19 cellular contexts compared by ENCODE assay signal in genomic region chr7:11650504-11650903, GRCh38.
"Had no signal": no experiment of that assay in that cellular context is flagged by ENCODE, and none has a peak within 500 bp of the region (broad histone marks: within the 10 kb centered on the region; RNA-seq: fewer than 3 reads in every experiment).

No MANE protein-coding gene starts in this region.

- H3K4me3 ChIP-seq: heart right ventricle, psoas muscle, right atrium auricular region, spleen, thoracic aorta, vagina had no signal

- H3K27ac ChIP-seq: heart right ventricle, psoas muscle, right atrium auricular region, spleen, thoracic aorta, vagina had no signal

- H3K4me3 Mint-ChIP-seq: activated naive CD8-positive, alpha-beta T cell; endodermal cell; natural killer cell treated with Interleukin-12 subunit alpha and Interleukin-12 subunit beta and Interleukin-15 and Interleukin-18, amount 100 ng/mL, for 72 hours; type B pancreatic cell had no signal

- H3K9me3 ChIP-seq: heart right ventricle, psoas muscle, right atrium auricular region, spleen, thoracic aorta, vagina had no signal

- H3K9me3 Mint-ChIP-seq: endodermal cell, type B pancreatic cell had no signal

- H3K27me3 Mint-ChIP-seq: activated naive CD8-positive, alpha-beta T cell; natural killer cell treated with Interleukin-12 subunit alpha and Interleukin-12 subunit beta and Interleukin-15 and Interleukin-18, amount 100 ng/mL, for 72 hours; type B pancreatic cell had no signal

- H3K4me1 ChIP-seq: psoas muscle, right atrium auricular region, spleen, vagina had no signal

- H3K27me3 ChIP-seq: heart right ventricle, right atrium auricular region, spleen, vagina had no signal

- ATAC-seq: heart right ventricle; left cardiac atrium; natural killer cell treated with Interleukin-12 subunit alpha and Interleukin-12 subunit beta and Interleukin-15 and Interleukin-18, amount 100 ng/mL, for 72 hours; psoas muscle had no signal

- H3K36me3 ChIP-seq: heart right ventricle, right atrium auricular region, spleen, thoracic aorta, vagina had no signal

- H3K4me1 Mint-ChIP-seq: endodermal cell had no signal

- H3K27ac Mint-ChIP-seq: activated naive CD8-positive, alpha-beta T cell; endodermal cell; natural killer cell treated with Interleukin-12 subunit alpha and Interleukin-12 subunit beta and Interleukin-15 and Interleukin-18, amount 100 ng/mL, for 72 hours; type B pancreatic cell had no signal

- DNase-seq: activated CD4-positive, alpha-beta T cell treated with anti-CD3 and anti-CD28 coated beads for 1 hour; activated CD4-positive, alpha-beta T cell treated with anti-CD3 and anti-CD28 coated beads, Interleukin-2, amount 50 U/mL, for 1 hour; activated T-cell treated with anti-CD3 and anti-CD28 coated beads, Interleukin-2, amount 50 U/mL, for 1 hour; cerebellar nuclear complex; cortex of kidney; endodermal cell; heart right ventricle; islet precursor cell; left cardiac atrium; psoas muscle; spleen; stimulated activated CD4-positive, alpha-beta T cell treated with anti-CD3 and anti-CD28 coated beads, Interleukin-4, amount 100 ng/mL, for 1 hour; stimulated activated naive CD4-positive, alpha-beta T cell had no signal

- H3K36me3 Mint-ChIP-seq: activated naive CD8-positive, alpha-beta T cell; natural killer cell treated with Interleukin-12 subunit alpha and Interleukin-12 subunit beta and Interleukin-15 and Interleukin-18, amount 100 ng/mL, for 72 hours; type B pancreatic cell had no signal
